Comparison of ENCODE assay signal across 1 cellular context in the genomic region with DNA sequence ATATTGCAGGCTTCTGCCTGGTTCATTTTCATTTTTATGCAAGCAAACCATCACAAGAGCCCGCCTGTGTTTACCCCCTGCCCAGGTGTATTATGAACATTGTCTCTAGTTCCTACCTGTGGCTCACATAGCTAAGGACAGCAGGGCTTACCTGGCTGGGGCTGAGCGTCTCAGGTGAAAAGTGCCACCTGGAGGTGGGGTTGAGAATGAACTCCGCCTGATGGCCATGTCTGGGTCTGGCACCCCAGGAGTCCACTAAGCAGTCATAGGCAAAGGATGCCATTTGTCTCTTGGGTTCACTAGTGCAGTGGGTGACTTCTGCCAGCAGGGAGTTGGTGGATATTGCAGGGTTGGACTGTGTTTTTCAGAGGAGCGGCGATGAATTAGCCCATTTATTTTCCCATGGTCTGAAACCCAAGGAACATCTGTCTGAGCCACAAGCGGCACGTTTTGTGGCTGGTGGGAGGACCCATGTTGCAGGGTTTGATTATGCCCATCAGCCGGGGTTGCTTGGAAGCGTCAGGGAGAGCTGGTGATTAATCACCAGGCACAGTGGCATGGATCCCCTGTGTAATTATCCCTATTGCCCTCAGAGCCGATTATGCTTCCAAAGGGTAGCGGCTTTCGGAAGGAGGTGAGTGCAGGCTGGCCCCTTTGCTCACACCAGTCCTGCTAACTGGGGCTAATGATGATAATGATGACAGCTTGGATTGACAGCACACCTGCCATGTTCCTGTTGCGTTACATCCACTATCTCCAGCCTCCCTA.
TF ChIP-seq lines count a peak whose summit lies in the region.

No MANE protein-coding gene starts in this region.

TF ChIP-seq in IMR-90, 13 proteins besides CTCF, POLR2A, EP300 and RAD21:
- TF ChIP-seq NFE2L2 (IDR thresholded peaks at IDR 0.05; ENCODE audit: low read depth, low read length) (no peak), FOS (IDR thresholded peaks at IDR 0.05; ENCODE audit: low read depth, low read length) (no peak), RFX5 (IDR thresholded peaks at IDR 0.05; ENCODE audit: low read depth, low read length) (no peak), SMC3 (IDR thresholded peaks at IDR 0.05; ENCODE audit: low read depth, low read length) (no peak), MAFK (IDR thresholded peaks at IDR 0.05; ENCODE audit: low read depth, low read length) (no peak), ELK1 (IDR thresholded peaks at IDR 0.05; ENCODE audit: borderline replicate concordance, low read depth, low read length) (no peak), CHD1 (IDR thresholded peaks at IDR 0.05; ENCODE audit: low read depth, low read length) (no peak), CEBPB (IDR thresholded peaks at IDR 0.05; ENCODE audit: low read depth, low read length) (no peak), MAZ (IDR thresholded peaks at IDR 0.05; ENCODE audit: borderline replicate concordance, low read depth, low read length) (no peak), RCOR1 (IDR thresholded peaks at IDR 0.05; ENCODE audit: insufficient replicate concordance, low read length) (no peak), USF2 (IDR thresholded peaks at IDR 0.05; ENCODE audit: low read depth, low read length) (no peak)
